ENCODE assay signal across 18 cellular contexts in genomic region chr14:54629183-54629582, GRCh38.
DNase-seq lines count a peak whose midpoint lies in the region; TF ChIP-seq lines count a peak whose summit lies in the region.
"Had no signal": no experiment of that assay in that cellular context is flagged by ENCODE, and none has a peak within 500 bp of the region (broad histone marks: within the 10 kb centered on the region; RNA-seq: fewer than 3 reads in every experiment).

No MANE protein-coding gene starts in this region.

- no peaks in the 10 kb centered on the region for H3K36me3 ChIP-seq in smooth muscle cell (ENCODE audit: low read depth)
- H3K36me3 ChIP-seq in OCI-LY7 (ENCODE audit: insufficient read depth, low read length) = no peaks in the 10 kb centered on the region

- peak overlapping the region; percentile 94 for H3K27ac ChIP-seq in smooth muscle cell (ENCODE audit: low read depth)
- no peak overlapping the region for H3K27ac ChIP-seq in OCI-LY7 (ENCODE audit: low read depth, low read length, poor library complexity, severe bottlenecking)

- no TSS peak for BruUV-seq in OCI-LY7 (replicated peaks; lab: Mats Ljungman, UMichigan)

- 95% methylated on average over 3 of the region's 3 CpGs for WGBS in smooth muscle cell (ENCODE audit: low lambda C conversion rate)

- peaks cover 5% of the 10 kb centered on the region for H4K20me1 ChIP-seq in smooth muscle cell (ENCODE audit: low read depth)
- H4K20me1 ChIP-seq in OCI-LY7 (ENCODE audit: insufficient read depth, low read length) = no peaks in the 10 kb centered on the region

- no peaks in the 10 kb centered on the region for H3K9me2 ChIP-seq in OCI-LY7 (ENCODE audit: insufficient read depth, low read length)

- no peaks in the 10 kb centered on the region for H3K27me3 ChIP-seq in smooth muscle cell (ENCODE audit: low read depth)

- peaks cover 30% of the 10 kb centered on the region for H3F3A ChIP-seq in smooth muscle cell (ENCODE audit: low read depth)

- H3K9me3 ChIP-seq in smooth muscle cell (replicated peaks; ENCODE audit: low read depth) (no peaks in the 10 kb centered on the region), OCI-LY7 (ENCODE audit: low read length) (no peaks in the 10 kb centered on the region)

- in situ Hi-C loops in GM13976 (cut with MboI; ENCODE audit: low sequenced_read_pairs, unreplicated experiment) = no loop called here

- H3K27ac Mint-ChIP-seq in activated naive CD4-positive, alpha-beta T cell treated with anti-CD3 and anti-CD28 coated beads, Interleukin-2, amount 50 U/mL, for 24 hours = peak overlapping the region; percentile 99
- H3K27ac Mint-ChIP-seq in IgD-negative memory B cell = peak overlapping the region in 2 of 3 donors; percentile 83 to 96
- peak overlapping the region in 5 of 6 donors; percentile 91 to 97 (median 95) for H3K27ac Mint-ChIP-seq in immature natural killer cell

- CTCF ChIA-PET in OCI-LY7 (lab: Charles Lee; ENCODE audit: unreplicated experiment) = no interaction called here

- H3K36me3 Mint-ChIP-seq in activated naive CD4-positive, alpha-beta T cell treated with anti-CD3 and anti-CD28 coated beads, Interleukin-2, amount 50 U/mL, for 24 hours = no peaks in the 10 kb centered on the region
- no peaks in the 10 kb centered on the region for H3K36me3 Mint-ChIP-seq in IgD-negative memory B cell
- peaks cover 0 to 4% (median 0%) of the 10 kb centered on the region in 3 donors for H3K36me3 Mint-ChIP-seq in immature natural killer cell

- no peaks in the 10 kb centered on the region for H3K27me3 Mint-ChIP-seq in activated naive CD4-positive, alpha-beta T cell treated with anti-CD3 and anti-CD28 coated beads, Interleukin-2, amount 50 U/mL, for 24 hours
- H3K27me3 Mint-ChIP-seq in IgD-negative memory B cell (no peaks in the 10 kb centered on the region), immature natural killer cell (ENCODE audit: low read depth in 3 of 3) (peaks cover 0 to 4% (median 2%) of the 10 kb centered on the region in 3 donors)

- no peak overlapping the region for H3K4me2 ChIP-seq in smooth muscle cell
- H3K4me2 ChIP-seq in OCI-LY7 (ENCODE audit: low read length) = no peak overlapping the region

- no peak for DNase-seq in activated naive CD4-positive, alpha-beta T cell (lab: John Stamatoyannopoulos, UW)
- DNase-seq in immature natural killer cell (no peak), smooth muscle cell (lab: John Stamatoyannopoulos, UW; ENCODE audit: unreplicated experiment) (no peak), pons (ENCODE audit: low spot score) (no peak), OCI-LY7 (ENCODE audit: low spot score) (no peak), GM13976 (ENCODE audit: low spot score) (no peak)
- DNase-seq: activated CD4-positive, alpha-beta T cell treated with anti-CD3 and anti-CD28 coated beads, Interleukin-2, amount 50 U/mL, for 4 hours; activated T-cell treated with anti-CD3 and anti-CD28 coated beads, Interleukin-2, amount 50 U/mL, for 4 hours; amniotic stem cell; H7; NCI-H1048; NCI-H2107; NCI-H69; PC-3; stimulated activated naive CD4-positive, alpha-beta T cell treated with Interleukin-2 at 50 U/mL for 16 hours had no signal

- H3K79me2 ChIP-seq in smooth muscle cell (ENCODE audit: low read depth) = peaks cover 86% of the 10 kb centered on the region
- no peaks in the 10 kb centered on the region for H3K79me2 ChIP-seq in OCI-LY7 (ENCODE audit: insufficient read depth, low read depth, low read length)

- POLR2A ChIA-PET in OCI-LY7 (lab: Charles Lee) = no interaction called here

- no peaks in the 10 kb centered on the region for H3K9me3 Mint-ChIP-seq in activated naive CD4-positive, alpha-beta T cell treated with anti-CD3 and anti-CD28 coated beads, Interleukin-2, amount 50 U/mL, for 24 hours
- H3K9me3 Mint-ChIP-seq in IgD-negative memory B cell = no peaks in the 10 kb centered on the region
- peaks cover 0 to 3% (median 0%) of the 10 kb centered on the region in 6 donors for H3K9me3 Mint-ChIP-seq in immature natural killer cell

- H3K4me1 ChIP-seq in smooth muscle cell (ENCODE audit: low read depth) (peaks cover 35% of the 10 kb centered on the region), OCI-LY7 (ENCODE audit: insufficient read depth, low read length, poor library complexity, severe bottlenecking) (no peaks in the 10 kb centered on the region)

- H3K4me3 ChIP-seq in smooth muscle cell = no peak overlapping the region
- no peak overlapping the region for H3K4me3 ChIP-seq in OCI-LY7 (ENCODE audit: low read depth, low read length, poor library complexity, severe bottlenecking)
- H3K4me3 ChIP-seq: K562 had no signal

- intact Hi-C loops in OCI-LY7 (cut with micrococcal nuclease; ENCODE audit: unreplicated experiment) = no loop called here

- H2AFZ ChIP-seq in smooth muscle cell (ENCODE audit: low read depth) = no peak overlapping the region
- H2AFZ ChIP-seq in OCI-LY7 (ENCODE audit: low read length) = no peak overlapping the region

- H3K4me3 Mint-ChIP-seq in activated naive CD4-positive, alpha-beta T cell treated with anti-CD3 and anti-CD28 coated beads, Interleukin-2, amount 50 U/mL, for 24 hours = no peak overlapping the region
- H3K4me3 Mint-ChIP-seq in IgD-negative memory B cell = peak overlapping the region in 2 of 4 donors; percentile 24 to 87
- peak overlapping the region in 4 of 5 donors; percentile 3 to 83 (median 56) for H3K4me3 Mint-ChIP-seq in immature natural killer cell
- H3K4me3 Mint-ChIP-seq: activated T-cell treated with anti-CD3 and anti-CD28 coated beads, Interleukin-2, amount 50 U/mL, for 4 hours had no signal

- TF ChIP-seq CTCF in smooth muscle cell (IDR thresholded peaks at IDR 0.05; ENCODE audit: borderline replicate concordance, insufficient read depth, poor library complexity, severe bottlenecking) = no peak
- no peak for TF ChIP-seq CTCF in OCI-LY7 (conservative IDR thresholded peaks at IDR 0.05; ENCODE audit: low read length)
- TF ChIP-seq CTCF in GM13976 (IDR thresholded peaks at IDR 0.05; ENCODE audit: borderline replicate concordance, control extremely low read depth, extremely low read depth, insufficient read depth, missing control alignments) = no peak

- peak overlapping the region; percentile 15 for H3K9ac ChIP-seq in smooth muscle cell (ENCODE audit: low read depth)

- H3K4me1 Mint-ChIP-seq in activated naive CD4-positive, alpha-beta T cell treated with anti-CD3 and anti-CD28 coated beads, Interleukin-2, amount 50 U/mL, for 24 hours = peaks cover 48% of the 10 kb centered on the region
- H3K4me1 Mint-ChIP-seq in IgD-negative memory B cell = peaks cover 33 to 47% (median 41%) of the 10 kb centered on the region in 3 donors
- peaks cover 49 to 50% of the 10 kb centered on the region in 2 donors for H3K4me1 Mint-ChIP-seq in immature natural killer cell
